Comparison of ENCODE assay signal across 22 cellular contexts in the genomic region with DNA sequence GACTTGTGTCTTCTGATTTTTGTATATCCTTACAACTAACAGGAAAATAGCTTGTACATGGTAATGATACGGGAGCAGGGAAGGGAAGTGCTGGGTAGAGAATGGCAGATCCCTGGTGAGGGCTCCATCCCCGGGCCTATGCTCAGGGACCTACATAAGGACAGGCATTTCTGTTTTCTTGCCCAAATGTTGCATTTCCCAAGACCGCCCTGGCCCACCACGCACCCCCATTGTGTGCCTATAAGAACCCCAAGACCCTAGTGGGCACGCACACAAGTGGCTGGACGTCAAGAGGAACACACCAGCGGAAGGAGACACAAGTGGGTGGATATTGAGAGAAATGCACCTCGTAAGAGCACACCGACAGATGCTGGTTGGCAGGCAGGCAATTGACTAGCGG.
A peak's percentile ranks its signal among the peaks of the same experiment; 100 is the strongest.
DNase-seq lines count a peak whose midpoint lies in the region; ATAC-seq, FAIRE-seq and TF ChIP-seq lines count a peak whose summit lies in the region.
"Had no signal": no experiment of that assay in that cellular context is flagged by ENCODE, and none has a peak within 500 bp of the region (broad histone marks: within the 10 kb centered on the region; RNA-seq: fewer than 3 reads in every experiment).

No MANE protein-coding gene starts in this region.

- H3K9me2 ChIP-seq in GM23338 (ENCODE audit: insufficient read depth), result no peaks in the 10 kb centered on the region

- H3K4me2 ChIP-seq in GM23338 (no peak overlapping the region), K562 (ENCODE audit: insufficient read depth, low read length) (peak overlapping the region; percentile 56), mesenchymal stem cell (ENCODE audit: low read length, poor library complexity, severe bottlenecking) (no peak overlapping the region)
- H3K4me2 ChIP-seq: A549; BLaER1 treated with 17β-estradiol and CSF1 and Interleukin-3, amounts not matched to agents 10 nM and 100 nM had no signal

- H3K79me1 ChIP-seq in mesenchymal stem cell (replicated peaks; ENCODE audit: low read length, poor library complexity, severe bottlenecking), result no peaks in the 10 kb centered on the region

- H4K20me1 ChIP-seq in GM23338 (replicated peaks; ENCODE audit: insufficient read depth) (no peaks in the 10 kb centered on the region), K562 (replicated peaks; ENCODE audit: control insufficient read depth, insufficient read depth, low read length) (no peaks in the 10 kb centered on the region)
- H4K20me1 ChIP-seq: BLaER1 treated with 17β-estradiol and CSF1 and Interleukin-3, amounts not matched to agents 10 nM and 100 nM had no signal

- TF ChIP-seq RAD21 in K562 (CRISPR knock-in tag; conservative IDR thresholded peaks at IDR 0.05 in 1 of 2, IDR thresholded peaks at IDR 0.05 in 1 of 2), result no peak

- H3K9me3 ChIP-seq in K562 (replicated peaks; ENCODE audit: control insufficient read depth, insufficient read depth, low read depth, low read length) (no peaks in the 10 kb centered on the region), mesenchymal stem cell (ENCODE audit: control insufficient read depth, low read length) (peaks cover 3% of the 10 kb centered on the region), WERI-Rb-1 (ENCODE audit: severe bottlenecking) (no peaks in the 10 kb centered on the region)
- H3K9me3 ChIP-seq: A549; BLaER1 treated with 17β-estradiol and CSF1 and Interleukin-3, amounts not matched to agents 10 nM and 100 nM; Caco-2 had no signal

- TF ChIP-seq POLR2A in K562 (conservative IDR thresholded peaks at IDR 0.05), result no peak

- no TSS peak for BruUV-seq in K562 (replicated peaks; lab: Mats Ljungman, UMichigan)

- no peak overlapping the region for H2BK120ac ChIP-seq in mesenchymal stem cell (ENCODE audit: low read depth, low read length)

- H3K9me1 ChIP-seq in K562 (ENCODE audit: control insufficient read depth, insufficient read depth, low read length), result no peaks in the 10 kb centered on the region

- in situ Hi-C loops in K562 (cut with MboI), result no loop called here

- H2BK15ac ChIP-seq in mesenchymal stem cell (ENCODE audit: low read depth, poor library complexity, severe bottlenecking), result no peak overlapping the region

- H3K9me3 Mint-ChIP-seq in GM23338, result no peaks in the 10 kb centered on the region
- H3K9me3 Mint-ChIP-seq: CD4-positive, alpha-beta T cell; CD8-positive, alpha-beta T cell had no signal

- no peak overlapping the region for H3K14ac ChIP-seq in mesenchymal stem cell (ENCODE audit: low read length in 2 of 2)

- H3K18ac ChIP-seq in mesenchymal stem cell (ENCODE audit: low read depth in 1 of 2, low read length in 2 of 2), result no peak overlapping the region

- 0 out of 2 replicates have a peak overlapping the region, but pooled peaks have one; percentile 51 for H3K27ac ChIP-seq in GM23338 (ENCODE audit: low read depth)
- no peak overlapping the region for H3K27ac ChIP-seq in K562 (ENCODE audit: extremely low read depth, low read depth, low read length)
- peak overlapping the region; percentile 44 for H3K27ac ChIP-seq in mesenchymal stem cell (ENCODE audit: low read length, poor library complexity, severe bottlenecking)
- H3K27ac ChIP-seq in WERI-Rb-1, result no peak overlapping the region
- H3K27ac ChIP-seq: 22Rv1; A549; BLaER1 treated with 17β-estradiol and CSF1 and Interleukin-3, amounts not matched to agents 10 nM and 100 nM; C4-2B had no signal

- no peak for DNase-seq in GM23338 (ENCODE audit: low spot score)
- DNase-seq in K562 (ENCODE audit: extremely low read depth in 1 of 4, low spot score in 3 of 4), result no peak
- no peak for DNase-seq in mesenchymal stem cell
- DNase-seq in posterior vena cava (ENCODE audit: low spot score), result peak; percentile 72
- DNase-seq in activated effector memory CD4-positive, alpha-beta T cell treated with Interleukin-2 at 50 U/mL for 16 hours, result no peak
- no peak for DNase-seq in WERI-Rb-1
- DNase-seq: Calu3; CD4-positive, alpha-beta T cell; CD8-positive, alpha-beta T cell; DMS79 treated with DMSO at 0.1 percent for 48 hours; GF-D8 had no signal

- POLR2A ChIA-PET in K562 (lab: Yijun Ruan, JAX), result interaction anchor here (1.4 kb wide), 1 partner anchor 9 kb away, joined by 5 read pairs; no protein-coding TSS in a partner anchor

- H3K27me3 ChIP-seq in GM23338 (ENCODE audit: insufficient read depth) (no peaks in the 10 kb centered on the region), K562 (ENCODE audit: control insufficient read depth in 2 of 2, insufficient read depth in 2 of 2, low read length in 2 of 2) (no peaks in the 10 kb centered on the region), mesenchymal stem cell (ENCODE audit: control insufficient read depth in 1 of 2, insufficient read depth in 1 of 2, low read length in 2 of 2) (no peaks in the 10 kb centered on the region), WERI-Rb-1 (ENCODE audit: insufficient read depth, low read depth, severe bottlenecking) (no peaks in the 10 kb centered on the region)
- H3K27me3 ChIP-seq: BLaER1 treated with 17β-estradiol and CSF1 and Interleukin-3, amounts not matched to agents 10 nM and 100 nM had no signal

- H3K4me1 Mint-ChIP-seq in GM23338, result no peaks in the 10 kb centered on the region
- H3K4me1 Mint-ChIP-seq: B cell had no signal

- ATAC-seq in GM23338, result no peak; the same call in 2 of the 3 replicates
- ATAC-seq in K562, result peak; percentile 25; the same call in 2 of the 3 replicates
- no peak for ATAC-seq in GM19324 (IDR thresholded peaks at IDR 0.05; ENCODE audit: low FRiP score, unreplicated experiment)
- no peak for ATAC-seq in GM18868 (IDR thresholded peaks at IDR 0.05; ENCODE audit: unreplicated experiment)
- ATAC-seq: A549; CD8-positive, alpha-beta T cell had no signal

- H2BK5ac ChIP-seq in mesenchymal stem cell (ENCODE audit: low read depth, low read length, poor library complexity, severe bottlenecking), result peak overlapping the region; percentile 2

- peak overlapping the region; percentile 53; the same call in 1 of the 2 replicates for H2AFZ ChIP-seq in GM23338
- H2AFZ ChIP-seq in K562 (ENCODE audit: low read depth, low read length), result peak overlapping the region; percentile 72
- no peak overlapping the region for H2AFZ ChIP-seq in mesenchymal stem cell (ENCODE audit: low read depth, low read length)

- H3K36me3 ChIP-seq in GM23338 (ENCODE audit: insufficient read depth), result no peaks in the 10 kb centered on the region
- H3K36me3 ChIP-seq in K562 (ENCODE audit: control insufficient read depth, insufficient read depth, low read length), result no peaks in the 10 kb centered on the region
- H3K36me3 ChIP-seq in mesenchymal stem cell (ENCODE audit: control insufficient read depth in 1 of 2, insufficient read depth in 2 of 2, low read depth in 1 of 2, low read length in 2 of 2), result no peaks in the 10 kb centered on the region
- H3K36me3 ChIP-seq in WERI-Rb-1, result no peaks in the 10 kb centered on the region
- H3K36me3 ChIP-seq: BLaER1 treated with 17β-estradiol and CSF1 and Interleukin-3, amounts not matched to agents 10 nM and 100 nM had no signal

- intact Hi-C loops in K562 (cut with micrococcal nuclease), result no loop called here
- intact Hi-C loops in posterior vena cava (cut with DNase I), result no loop called here

- CTCF ChIA-PET in K562 (lab: Yijun Ruan, JAX; ENCODE audit: low intra/inter-chr PET ratio), result no interaction called here

- peak overlapping the region; percentile 34 for H4K91ac ChIP-seq in mesenchymal stem cell (ENCODE audit: low read length)

- H3K23ac ChIP-seq in mesenchymal stem cell (ENCODE audit: low read length in 2 of 2), result no peak overlapping the region

- no peak overlapping the region for H3K4me3 Mint-ChIP-seq in GM23338
- H3K4me3 Mint-ChIP-seq: B cell; CD4-positive, alpha-beta T cell; CD8-positive, alpha-beta T cell had no signal

- H2BK12ac ChIP-seq in mesenchymal stem cell (ENCODE audit: low read length in 2 of 2), result no peak overlapping the region

- no peak for TF ChIP-seq EP300 in K562 (IDR thresholded peaks at IDR 0.05; ENCODE audit: low read length)

- H3F3A ChIP-seq in GM23338 (replicated peaks; ENCODE audit: low read depth), result no peaks in the 10 kb centered on the region

- no peaks in the 10 kb centered on the region for H3K36me3 Mint-ChIP-seq in GM23338 (ENCODE audit: low read depth)
- H3K36me3 Mint-ChIP-seq: CD8-positive, alpha-beta T cell had no signal

- H3K4me1 ChIP-seq in GM23338 (ENCODE audit: insufficient read depth) (no peaks in the 10 kb centered on the region), K562 (replicated peaks in 1 of 2; ENCODE audit: control insufficient read depth in 2 of 2, insufficient read depth in 2 of 2, low read length in 2 of 2) (no peaks in the 10 kb centered on the region), mesenchymal stem cell (ENCODE audit: control insufficient read depth, insufficient read depth, low read depth, low read length) (peaks cover 3% of the 10 kb centered on the region)
- H3K4me1 ChIP-seq: A549; BLaER1 treated with 17β-estradiol and CSF1 and Interleukin-3, amounts not matched to agents 10 nM and 100 nM; Caco-2 had no signal

- no peak overlapping the region for H3K4me3 ChIP-seq in GM23338
- no peak overlapping the region for H3K4me3 ChIP-seq in K562
- no peak overlapping the region for H3K4me3 ChIP-seq in mesenchymal stem cell (ENCODE audit: insufficient read depth in 1 of 2, low read depth in 1 of 2, low read length in 2 of 2)
- no peak overlapping the region for H3K4me3 ChIP-seq in WERI-Rb-1 (ENCODE audit: low read depth, low read length)
- H3K4me3 ChIP-seq: A549; BLaER1 treated with 17β-estradiol and CSF1 and Interleukin-3, amounts not matched to agents 10 nM and 100 nM had no signal

- TF ChIP-seq CTCF in GM23338 (conservative IDR thresholded peaks at IDR 0.05; ENCODE audit: low read depth in 2 of 2) (no peak), K562 (IDR thresholded peaks at IDR 0.05 in 2 of 3, conservative IDR thresholded peaks at IDR 0.05 in 1 of 3; ENCODE audit: insufficient read depth in 2 of 3, low read depth in 1 of 3, low read length in 3 of 3) (no peak), WERI-Rb-1 (IDR thresholded peaks at IDR 0.05; ENCODE audit: low read depth, low read length) (no peak)

- H3K79me2 ChIP-seq in GM23338 (replicated peaks; ENCODE audit: insufficient read depth) (no peaks in the 10 kb centered on the region), K562 (ENCODE audit: control insufficient read depth, insufficient read depth, low read length) (no peaks in the 10 kb centered on the region)

- no peak overlapping the region for H3K27ac Mint-ChIP-seq in GM23338
- H3K27ac Mint-ChIP-seq: B cell; CD4-positive, alpha-beta T cell; CD8-positive, alpha-beta T cell had no signal

- peaks cover 3% of the 10 kb centered on the region for H3K27me3 Mint-ChIP-seq in GM23338 (ENCODE audit: insufficient read depth, low read depth, poor library complexity)
- H3K27me3 Mint-ChIP-seq: B cell; CD4-positive, alpha-beta T cell had no signal

- H3K9ac ChIP-seq in K562 (ENCODE audit: insufficient read depth in 1 of 2, low read depth in 2 of 2, low read length in 2 of 2) (no peak overlapping the region), mesenchymal stem cell (ENCODE audit: low read length) (no peak overlapping the region)
- H3K9ac ChIP-seq: BLaER1 treated with 17β-estradiol and CSF1 and Interleukin-3, amounts not matched to agents 10 nM and 100 nM had no signal

- H2AK5ac ChIP-seq in mesenchymal stem cell (ENCODE audit: low read length, severe bottlenecking), result no peak overlapping the region

- no peak overlapping the region for H3K4ac ChIP-seq in mesenchymal stem cell (ENCODE audit: low read depth in 1 of 2, low read length in 2 of 2)

- FAIRE-seq in K562 (lab: Jason Lieb, UNC), result peak; percentile 11
- FAIRE-seq: A549, D721Med, G401.6, GM12891 had no signal

- whole genome bisulfite sequencing in K562 (ENCODE audit: insufficient coverage, low coverage, missing lambda C conversion rate), result 13% methylated on average over 10 of the region's 10 CpGs
- WGBS in mesenchymal stem cell, result 93% methylated on average over 10 of the region's 10 CpGs

- no peak overlapping the region for H4K8ac ChIP-seq in mesenchymal stem cell (ENCODE audit: low read length)

Comparison
In these comparisons a context has a peak if more than half of its experiments do, and no peak if none do; other contexts are left out.
1. H3K27ac ChIP-seq: peak in GM23338 (single experiment) and mesenchymal stem cell (single experiment); none in K562 (single experiment) and WERI-Rb-1 (single experiment).